In the genomic region with DNA sequence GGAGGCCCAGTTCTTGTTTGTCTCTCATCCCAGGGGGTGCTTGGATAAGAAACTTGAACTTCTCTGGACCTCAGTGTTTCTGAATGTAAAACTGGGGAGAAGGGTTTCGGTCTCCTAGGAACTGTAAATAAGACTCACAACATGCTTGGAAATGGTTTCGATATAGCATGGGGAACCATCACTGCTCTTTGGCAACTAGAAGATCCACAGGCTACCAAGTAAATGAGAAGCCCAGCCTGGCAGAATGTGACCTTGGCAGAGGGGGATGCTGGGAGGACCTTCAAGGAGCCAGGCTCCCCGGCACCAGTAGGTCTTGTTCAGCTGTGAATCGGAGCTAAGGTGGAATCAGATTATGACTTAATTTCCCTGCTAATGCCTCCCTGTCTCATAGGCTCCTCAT, we compare ENCODE assay signal across 20 cellular contexts. TPM values are rescaled to one million over a fixed set of nuclear protein-coding genes. Genes with fewer than 3 reads are reported as not detected.
"Had no signal": no experiment of that assay in that cellular context is flagged by ENCODE, and none has a peak within 500 bp of the region (broad histone marks: within the 10 kb centered on the region; RNA-seq: fewer than 3 reads in every experiment).

No MANE protein-coding gene starts in this region.

- H3K36me3 ChIP-seq: uterus had no signal

- DNase-seq: activated CD4-positive, alpha-beta T cell treated with anti-CD3 and anti-CD28 coated beads, Interleukin-2, amount 10 ng/mL, durations not matched to agents 24 days and 14 days; activated effector memory CD4-positive, alpha-beta T cell treated with Interleukin-2 at 50 U/mL for 16 hours; activated naive CD8-positive, alpha-beta T cell treated with anti-CD3 and anti-CD28 coated beads, Interleukin-2, amount 10 ng/mL, durations not matched to agents 7 days and 5 days; activated T-cell treated with anti-CD3 and anti-CD28 coated beads, Interleukin-2, amount 50 U/mL, for 1 hour; aorta; mammary epithelial cell; natural killer cell; nucleus accumbens; psoas muscle; right lobe of liver; stimulated activated CD4-positive, alpha-beta T cell treated with anti-CD3 and anti-CD28 coated beads, Interleukin-2, amount 100 ng/mL, for 24 hours; stimulated activated naive CD4-positive, alpha-beta T cell; testis; uterus had no signal

- H3K4me3 Mint-ChIP-seq: activated CD4-positive, alpha-beta T cell treated with anti-CD3 and anti-CD28 coated beads, Interleukin-2, amount 10 ng/mL, durations not matched to agents 24 days and 14 days; activated naive CD8-positive, alpha-beta T cell treated with anti-CD3 and anti-CD28 coated beads, Interleukin-2, amount 10 ng/mL, durations not matched to agents 7 days and 5 days; natural killer cell; T-helper 1 cell treated with Interleukin-12 subunit alpha and Interleukin-12 subunit beta and Interleukin-4 antibody, amounts not matched to agents 30 μg/mL and 1 μg/mL, for 36 hours; WTC11 had no signal

- H3K27me3 Mint-ChIP-seq: activated CD4-positive, alpha-beta T cell treated with anti-CD3 and anti-CD28 coated beads, Interleukin-2, amount 10 ng/mL, durations not matched to agents 24 days and 14 days; activated naive CD8-positive, alpha-beta T cell treated with anti-CD3 and anti-CD28 coated beads, Interleukin-2, amount 10 ng/mL, durations not matched to agents 7 days and 5 days had no signal

- H3K27ac Mint-ChIP-seq: activated CD4-positive, alpha-beta T cell treated with anti-CD3 and anti-CD28 coated beads, Interleukin-2, amount 10 ng/mL, durations not matched to agents 24 days and 14 days; activated naive CD8-positive, alpha-beta T cell treated with anti-CD3 and anti-CD28 coated beads, Interleukin-2, amount 10 ng/mL, durations not matched to agents 7 days and 5 days; T-helper 1 cell treated with Interleukin-12 subunit alpha and Interleukin-12 subunit beta and Interleukin-4 antibody, amounts not matched to agents 30 μg/mL and 1 μg/mL, for 36 hours; WTC11 had no signal

- H3K27me3 ChIP-seq: heart left ventricle, right lobe of liver, testis, uterus had no signal

- H3K9me3 ChIP-seq: heart left ventricle, psoas muscle, right lobe of liver, testis, uterus had no signal

- H3K27ac ChIP-seq: heart left ventricle, psoas muscle, right lobe of liver, testis, uterus had no signal

- H3K36me3 Mint-ChIP-seq: activated naive CD8-positive, alpha-beta T cell treated with anti-CD3 and anti-CD28 coated beads, Interleukin-2, amount 10 ng/mL, durations not matched to agents 7 days and 5 days; natural killer cell; WTC11 had no signal

- H3K9me3 Mint-ChIP-seq: activated CD4-positive, alpha-beta T cell treated with anti-CD3 and anti-CD28 coated beads, Interleukin-2, amount 10 ng/mL, durations not matched to agents 24 days and 14 days; activated naive CD8-positive, alpha-beta T cell treated with anti-CD3 and anti-CD28 coated beads, Interleukin-2, amount 10 ng/mL, durations not matched to agents 7 days and 5 days; natural killer cell; T-helper 1 cell treated with Interleukin-12 subunit alpha and Interleukin-12 subunit beta and Interleukin-4 antibody, amounts not matched to agents 30 μg/mL and 1 μg/mL, for 36 hours; WTC11 had no signal

- H3K4me3 ChIP-seq: heart left ventricle, psoas muscle, right lobe of liver, testis, uterus had no signal

- ATAC-seq: heart left ventricle, natural killer cell, psoas muscle, right lobe of liver, WTC11 had no signal

RNA-seq across cellular contexts. Expression of gene GPR37L1, which starts 18.1 kb away (rescaled TPM):
- total RNA-seq: activated CD4-positive, alpha-beta T cell treated with anti-CD3 and anti-CD28 coated beads, Interleukin-2, amount 10 ng/mL, durations not matched to agents 24 days and 14 days; activated CD8-positive, alpha-beta memory T cell treated with anti-CD3 and anti-CD28 coated beads for 36 hours; activated naive CD8-positive, alpha-beta T cell treated with anti-CD3 and anti-CD28 coated beads, Interleukin-2, amount 10 ng/mL, durations not matched to agents 7 days and 5 days; mammary epithelial cell; mononuclear cell; natural killer cell; psoas muscle had no signal
- polyA plus RNA-seq: aorta had no signal

RNA-seq across cellular contexts. Expression of gene PTPN7, which starts 19.6 kb away (rescaled TPM):
- total RNA-seq: frontal cortex, mammary epithelial cell had no signal

RNA-seq across cellular contexts. Expression of gene LGR6, which starts 52.8 kb away (rescaled TPM):
- total RNA-seq: activated CD4-positive, alpha-beta T cell treated with anti-CD3 and anti-CD28 coated beads, Interleukin-2, amount 10 ng/mL, durations not matched to agents 24 days and 14 days had no signal
